9 cellular contexts compared by ENCODE assay signal in genomic region chr19:1274081-1274851, GRCh38. TPM values are rescaled to one million over a fixed set of nuclear protein-coding genes. Genes with fewer than 3 reads are reported as not detected.
DNase-seq lines count a peak whose midpoint lies in the region; ATAC-seq, FAIRE-seq and TF ChIP-seq lines count a peak whose summit lies in the region.
"Had no signal": no experiment of that assay in that cellular context is flagged by ENCODE, and none has a peak within 500 bp of the region (broad histone marks: within the 10 kb centered on the region; RNA-seq: fewer than 3 reads in every experiment).

No MANE protein-coding gene starts in this region.

- no peak for TF ChIP-seq RAD21 in A549 (conservative IDR thresholded peaks at IDR 0.05 in 1 of 2, IDR thresholded peaks at IDR 0.05 in 1 of 2)

- H3K4me2 ChIP-seq in A549 = peak overlapping the region; percentile 99

- peak overlapping the region in 1 of 2 donors; percentile 94 for H3K9ac ChIP-seq in mucosa of rectum (ENCODE audit: low read depth in 1 of 2, low read length in 2 of 2)

- 85% methylated on average over 20 of the region's 46 CpGs for WGBS in A549 (ENCODE audit: missing lambda C conversion rate)

- peaks cover 43% of the 10 kb centered on the region for H3K4me1 ChIP-seq in A549
- peaks cover 36 to 55% of the 10 kb centered on the region in 2 donors for H3K4me1 ChIP-seq in breast epithelium
- H3K4me1 ChIP-seq in mucosa of rectum (ENCODE audit: control insufficient read depth in 2 of 2, insufficient read depth in 2 of 2, low read length in 2 of 2) = peaks cover 61 to 64% of the 10 kb centered on the region in 2 donors

- no peak for TF ChIP-seq CTCF in A549 (IDR thresholded peaks at IDR 0.05)
- TF ChIP-seq CTCF in HFFc6 (IDR thresholded peaks at IDR 0.05) = no peak
- TF ChIP-seq CTCF in breast epithelium (IDR thresholded peaks at IDR 0.05) = no peak

- H3K4me3 ChIP-seq in A549 = peak overlapping the region; percentile 80
- peak overlapping the region; percentile 69 to 87 (median 79) for H3K4me3 ChIP-seq in breast epithelium
- H3K4me3 ChIP-seq in mucosa of rectum (ENCODE audit: low read length in 2 of 2) = peak overlapping the region; percentile 41 to 85

- H3K36me3 ChIP-seq in breast epithelium = peaks cover 5% of the 10 kb centered on the region
- peaks cover 46 to 52% of the 10 kb centered on the region in 2 donors for H3K36me3 ChIP-seq in mucosa of rectum (ENCODE audit: control insufficient read depth in 2 of 2, insufficient read depth in 2 of 2, low read length in 2 of 2)

- H3K27ac ChIP-seq in A549 = peak overlapping the region; percentile 96 to 100; a peak in 5 of 6 replicates
- peak overlapping the region; percentile 94 to 99 for H3K27ac ChIP-seq in breast epithelium
- peak overlapping the region; percentile 99 to 100 for H3K27ac ChIP-seq in mucosa of rectum (ENCODE audit: low read depth in 2 of 2, low read length in 2 of 2)

- no peaks in the 10 kb centered on the region for H3K27me3 ChIP-seq in breast epithelium
- H3K27me3 ChIP-seq in mucosa of rectum (ENCODE audit: control insufficient read depth in 2 of 2, insufficient read depth in 2 of 2, low read length in 2 of 2) = no peaks in the 10 kb centered on the region

- peak overlapping the region; percentile 69 for H3K4me3 Mint-ChIP-seq in HFFc6

- DNase-seq in A549 (ENCODE audit: low read depth in 1 of 2, low spot score in 1 of 2) (no peak), HFFc6 (no peak), breast epithelium (ENCODE audit: low spot score in 2 of 2) (no peak), amygdala (lab: John Stamatoyannopoulos, UW) (no peak), NCI-H2081 (lab: John Stamatoyannopoulos, UW) (no peak)
- DNase-seq in stimulated activated CD4-positive, alpha-beta T cell treated with anti-CD3 and anti-CD28 coated beads, Interleukin-2, amount 100 ng/mL, for 48 hours = no peak

- no peak for TF ChIP-seq POLR2A in A549 (IDR thresholded peaks at IDR 0.05; ENCODE audit: low read length)
- no peak for TF ChIP-seq POLR2A in breast epithelium (IDR thresholded peaks at IDR 0.05)

- no peak for TF ChIP-seq EP300 in A549 (IDR thresholded peaks at IDR 0.05)

- CTCF ChIA-PET in A549 (lab: Yijun Ruan, JAX) = interaction anchor here (1.6 to 5.3 kb wide), 2 partner anchors 30 to 171 kb away, joined by 3 to 39 read pairs; no protein-coding TSS in a partner anchor

- H3K27ac Mint-ChIP-seq in HFFc6 = peak overlapping the region; percentile 66

- no peaks in the 10 kb centered on the region for H3K9me3 ChIP-seq in A549
- H3K9me3 ChIP-seq in breast epithelium = no peaks in the 10 kb centered on the region
- H3K9me3 ChIP-seq in mucosa of rectum (ENCODE audit: control insufficient read depth in 2 of 2, low read length in 2 of 2) = no peaks in the 10 kb centered on the region

- no peak for FAIRE-seq in A549 (lab: Jason Lieb, UNC)

- intact Hi-C loops in breast epithelium (cut with DNase I; ENCODE audit: low total_unique reads) = loop anchor here (10.0 kb wide), 2 partner anchors 131 to 171 kb away; partner anchors contain the start of genes DAZAP1 and GAMT

- H3K4me1 Mint-ChIP-seq in HFFc6 (ENCODE audit: low read depth) = peaks cover 45% of the 10 kb centered on the region

- peaks cover 45% of the 10 kb centered on the region for H3K36me3 Mint-ChIP-seq in HFFc6 (ENCODE audit: low read depth)

- POLR2A ChIA-PET in A549 (lab: Yijun Ruan, JAX) = no interaction called here

- H3K27me3 Mint-ChIP-seq in HFFc6 (ENCODE audit: insufficient read depth) = peaks cover 19% of the 10 kb centered on the region

- ATAC-seq in A549 = no peak
- ATAC-seq in GM21367 (IDR thresholded peaks at IDR 0.05; ENCODE audit: unreplicated experiment) = no peak

- H3K9me3 Mint-ChIP-seq in HFFc6 = no peaks in the 10 kb centered on the region

TF ChIP-seq in A549, 52 proteins besides CTCF, POLR2A, EP300 and RAD21:
- no peak for TF ChIP-seq JUN (IDR thresholded peaks at IDR 0.05)
- no peak for TF ChIP-seq HOXB5 (CRISPR knock-in tag; IDR thresholded peaks at IDR 0.05)
- TF ChIP-seq CBX8 (IDR thresholded peaks at IDR 0.05) = no peak
- no peak for TF ChIP-seq KDM5A (IDR thresholded peaks at IDR 0.05)
- TF ChIP-seq, protein P1, sequence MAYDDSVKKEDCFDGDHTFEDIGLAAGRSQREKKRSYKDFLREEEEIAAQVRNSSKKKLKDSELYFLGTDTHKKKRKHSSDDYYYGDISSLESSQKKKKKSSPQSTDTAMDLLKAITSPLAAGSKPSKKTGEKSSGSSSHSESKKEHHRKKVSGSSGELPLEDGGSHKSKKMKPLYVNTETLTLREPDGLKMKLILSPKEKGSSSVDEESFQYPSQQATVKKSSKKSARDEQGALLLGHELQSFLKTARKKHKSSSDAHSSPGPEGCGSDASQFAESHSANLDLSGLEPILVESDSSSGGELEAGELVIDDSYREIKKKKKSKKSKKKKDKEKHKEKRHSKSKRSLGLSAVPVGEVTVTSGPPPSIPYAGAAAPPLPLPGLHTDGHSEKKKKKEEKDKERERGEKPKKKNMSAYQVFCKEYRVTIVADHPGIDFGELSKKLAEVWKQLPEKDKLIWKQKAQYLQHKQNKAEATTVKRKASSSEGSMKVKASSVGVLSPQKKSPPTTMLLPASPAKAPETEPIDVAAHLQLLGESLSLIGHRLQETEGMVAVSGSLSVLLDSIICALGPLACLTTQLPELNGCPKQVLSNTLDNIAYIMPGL (CRISPR knock-in tag; IDR thresholded peaks at IDR 0.05; ENCODE audit: borderline replicate concordance) = no peak
- no peak for TF ChIP-seq RCOR1 (IDR thresholded peaks at IDR 0.05; ENCODE audit: low read depth, low read length)
- no peak for TF ChIP-seq CEBPB (IDR thresholded peaks at IDR 0.05)
- no peak for TF ChIP-seq HEYL (CRISPR knock-in tag; IDR thresholded peaks at IDR 0.05)
- TF ChIP-seq RNF2 (IDR thresholded peaks at IDR 0.05; ENCODE audit: borderline replicate concordance, low read depth) = no peak

RNA-seq across cellular contexts. Expression of gene FAM174C, which starts 1.1 kb away (rescaled TPM):
- polyA plus RNA-seq in A549 (2011; rRNA removed) (22.7 and 24.8 TPM in 2 replicates), A549 (2017; fragmentation: RNase III; extraction: RNeasy Plus Mini Kit Qiagen cat#74134 plus additional on column Dnase treatment) (35.6 to 37.6 TPM (median 37.1 TPM) in 3 replicates)
- 96.5 and 113 TPM in 2 replicates for polyA plus RNA-seq in A549 (2012; cell fraction: cytosol; rRNA removed)
- polyA plus RNA-seq in A549 (2012; cell fraction: nucleus; rRNA removed) = 61.6 and 78.1 TPM in 2 replicates
- 5.3 and 6.7 TPM in 2 replicates for polyA minus RNA-seq in A549 (2011; rRNA and poly(A)+ RNA removed)
- total RNA-seq in HFFc6 (2021; fragmentation: NEBNext Ultra II Directional; extraction: Animal tissue kit (Norgen Biotek cat#: 25700)) = 10 to 100 TPM; 54.2 to 77.6 (median 63.8) TPM
- 10 to 100 TPM; 43.9 to 60.6 (median 53.1) TPM for total RNA-seq in breast epithelium

RNA-seq across cellular contexts. Expression of gene CIRBP, which starts 5.1 kb away (rescaled TPM):
- polyA plus RNA-seq in A549 (2011; rRNA removed) (92.4 and 151 TPM in 2 replicates), A549 (2017; fragmentation: RNase III; extraction: RNeasy Plus Mini Kit Qiagen cat#74134 plus additional on column Dnase treatment) (178 to 201 TPM (median 189 TPM) in 3 replicates)
- 111 and 147 TPM in 2 replicates for polyA plus RNA-seq in A549 (2012; cell fraction: cytosol; rRNA removed)
- 246 and 410 TPM in 2 replicates for polyA plus RNA-seq in A549 (2012; cell fraction: nucleus; rRNA removed)
- polyA minus RNA-seq in A549 (2011; rRNA and poly(A)+ RNA removed) = 38.3 and 44.0 TPM in 2 replicates
- 100 to 1,000 TPM; 160 to 243 (median 190) TPM for total RNA-seq in HFFc6 (2021; fragmentation: NEBNext Ultra II Directional; extraction: Animal tissue kit (Norgen Biotek cat#: 25700))
- 100 to 1,000 TPM; 458 to 758 (median 656) TPM for total RNA-seq in breast epithelium

RNA-seq across cellular contexts. Expression of gene EFNA2, which starts 11.4 kb away (rescaled TPM):
- polyA plus RNA-seq in A549 (2011; rRNA removed) = 0.16 and 0.24 TPM in 2 replicates
- 0.62 and 0.97 TPM in 2 replicates for polyA plus RNA-seq in A549 (2012; cell fraction: cytosol; rRNA removed)
- 1.3 and 1.5 TPM in 2 replicates for polyA plus RNA-seq in A549 (2012; cell fraction: nucleus; rRNA removed)
- 0.84 to 1.3 TPM (median 1.2 TPM) in 3 replicates for polyA plus RNA-seq in A549 (2017; fragmentation: RNase III; extraction: RNeasy Plus Mini Kit Qiagen cat#74134 plus additional on column Dnase treatment)
- 0.29 TPM in 1 of 2 replicates, not detected in the other for polyA minus RNA-seq in A549 (2011; rRNA and poly(A)+ RNA removed)
- not detected for total RNA-seq in HFFc6 (2021; fragmentation: NEBNext Ultra II Directional; extraction: Animal tissue kit (Norgen Biotek cat#: 25700))
- under 1 TPM in 1 of 3 donors, not detected in 2; 0.66 TPM for total RNA-seq in breast epithelium
- total RNA-seq: T-helper 2 cell treated with Interferon-gamma antibody and Interleukin-4, amounts not matched to agents 100 ng/mL and 5 ng/mL, for 36 hours had no signal

RNA-seq across cellular contexts. Expression of gene MIDN, which starts 25.9 kb away (rescaled TPM):
- polyA plus RNA-seq in A549 (2011; rRNA removed) (9.1 and 11.8 TPM in 2 replicates), A549 (2017; fragmentation: RNase III; extraction: RNeasy Plus Mini Kit Qiagen cat#74134 plus additional on column Dnase treatment) (27.7 to 33.4 TPM (median 31.4 TPM) in 3 replicates)
- 17.7 and 27.8 TPM in 2 replicates for polyA plus RNA-seq in A549 (2012; cell fraction: cytosol; rRNA removed)
- polyA plus RNA-seq in A549 (2012; cell fraction: nucleus; rRNA removed) = 45.7 and 73.9 TPM in 2 replicates
- 23.7 and 25.2 TPM in 2 replicates for polyA minus RNA-seq in A549 (2011; rRNA and poly(A)+ RNA removed)
- total RNA-seq in HFFc6 (2021; fragmentation: NEBNext Ultra II Directional; extraction: Animal tissue kit (Norgen Biotek cat#: 25700)) = 10 to 100 TPM; 58.4 to 73.3 (median 67.4) TPM
- 10 to 100 TPM; 13.8 to 28.5 (median 22.4) TPM for total RNA-seq in breast epithelium

RNA-seq across cellular contexts. Expression of gene ATP5F1D, which starts 32.7 kb away (rescaled TPM):
- 18.5 and 28.7 TPM in 2 replicates for polyA plus RNA-seq in A549 (2011; rRNA removed)
- 158 and 210 TPM in 2 replicates for polyA plus RNA-seq in A549 (2012; cell fraction: cytosol; rRNA removed)
- 114 and 225 TPM in 2 replicates for polyA plus RNA-seq in A549 (2012; cell fraction: nucleus; rRNA removed)
- 96.9 to 101 TPM (median 99.7 TPM) in 3 replicates for polyA plus RNA-seq in A549 (2017; fragmentation: RNase III; extraction: RNeasy Plus Mini Kit Qiagen cat#74134 plus additional on column Dnase treatment)
- 12.4 and 18.2 TPM in 2 replicates for polyA minus RNA-seq in A549 (2011; rRNA and poly(A)+ RNA removed)
- total RNA-seq in HFFc6 (2021; fragmentation: NEBNext Ultra II Directional; extraction: Animal tissue kit (Norgen Biotek cat#: 25700)) = 100 to 1,000 TPM; 190 to 243 (median 217) TPM
- 10 to 100 TPM; 47.6 to 64.9 (median 61.3) TPM for total RNA-seq in breast epithelium
